In the genomic region with DNA sequence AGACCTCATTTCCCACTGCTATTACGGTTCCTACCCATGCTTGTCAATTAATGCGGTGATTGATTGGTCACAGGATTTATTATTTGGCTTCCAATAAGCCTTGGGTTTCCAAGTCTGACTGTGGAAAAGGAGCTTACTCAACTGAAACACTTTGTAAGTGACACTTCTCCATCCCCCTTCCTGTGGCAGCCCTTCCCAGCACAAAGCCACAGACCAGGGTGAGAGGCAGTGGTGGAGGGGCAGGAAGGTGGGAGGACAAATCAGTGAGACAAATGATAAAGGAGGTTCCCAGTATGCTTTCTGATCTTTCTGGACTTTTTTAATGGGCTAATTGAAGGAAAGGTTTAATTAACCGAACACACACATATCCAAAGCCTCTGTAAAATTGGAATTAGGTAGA, we compare ENCODE assay signal across 26 cellular contexts. TPM values are rescaled to one million over a fixed set of nuclear protein-coding genes. Genes with fewer than 3 reads are reported as not detected.
"Had no signal": no experiment of that assay in that cellular context is flagged by ENCODE, and none has a peak within 500 bp of the region (broad histone marks: within the 10 kb centered on the region; RNA-seq: fewer than 3 reads in every experiment).

No MANE protein-coding gene starts in this region.

- H3K27me3 ChIP-seq: pancreas, stomach, suprapubic skin, tibial nerve had no signal

- H3K9me3 ChIP-seq: lower lobe of right lung, pancreas, psoas muscle, stomach, suprapubic skin, tibial nerve had no signal

- H3K36me3 ChIP-seq: lower lobe of right lung, pancreas, stomach, suprapubic skin, tibial nerve had no signal

- H3K4me1 Mint-ChIP-seq: naive B cell had no signal

- H3K4me3 Mint-ChIP-seq: activated naive CD8-positive, alpha-beta T cell treated with anti-CD3 and anti-CD28 coated beads for 36 hours; activated T-cell treated with anti-CD3 and anti-CD28 coated beads, Interleukin-2, amount 50 U/mL, for 24 hours; naive B cell; T-cell; T-helper 2 cell treated with Interferon-gamma antibody and Interleukin-4, amounts not matched to agents 5 μg/mL and 100 μg/mL, for 36 hours had no signal

- H3K4me1 ChIP-seq: foreskin keratinocyte, lower lobe of right lung, pancreas, psoas muscle, stomach, suprapubic skin, tibial nerve had no signal

- H3K36me3 Mint-ChIP-seq: activated naive CD8-positive, alpha-beta T cell treated with anti-CD3 and anti-CD28 coated beads for 36 hours; naive B cell; T-cell had no signal

- H3K9me3 Mint-ChIP-seq: activated naive CD8-positive, alpha-beta T cell treated with anti-CD3 and anti-CD28 coated beads for 36 hours; activated T-cell treated with anti-CD3 and anti-CD28 coated beads, Interleukin-2, amount 50 U/mL, for 24 hours; T-cell; T-helper 2 cell treated with Interferon-gamma antibody and Interleukin-4, amounts not matched to agents 5 μg/mL and 100 μg/mL, for 36 hours had no signal

- H3K4me3 ChIP-seq: lower lobe of right lung, pancreas, psoas muscle, stomach, suprapubic skin, tibial nerve had no signal

- H3K27me3 Mint-ChIP-seq: activated T-cell treated with anti-CD3 and anti-CD28 coated beads, Interleukin-2, amount 50 U/mL, for 24 hours; T-cell had no signal

- H3K27ac ChIP-seq: foreskin keratinocyte, lower lobe of right lung, pancreas, psoas muscle, stomach, suprapubic skin, tibial nerve had no signal

- ATAC-seq: foreskin keratinocyte, left lobe of liver, lower lobe of right lung, pancreas, psoas muscle, right cardiac atrium, T-cell had no signal

- H3K27ac Mint-ChIP-seq: activated naive CD8-positive, alpha-beta T cell treated with anti-CD3 and anti-CD28 coated beads for 36 hours; activated T-cell treated with anti-CD3 and anti-CD28 coated beads, Interleukin-2, amount 50 U/mL, for 24 hours; naive B cell; T-cell; T-helper 2 cell treated with Interferon-gamma antibody and Interleukin-4, amounts not matched to agents 5 μg/mL and 100 μg/mL, for 36 hours had no signal

- DNase-seq: activated CD4-positive, alpha-beta T cell treated with anti-CD3 and anti-CD28 coated beads for 48 hours; activated CD4-positive, CD25-positive, alpha-beta regulatory T cell; activated CD8-positive, alpha-beta memory T cell treated with anti-CD3 and anti-CD28 coated beads for 24 hours; activated CD8-positive, alpha-beta memory T cell treated with anti-CD3 and anti-CD28 coated beads, Interleukin-2, amount 50 U/mL, for 4 hours; activated naive CD4-positive, alpha-beta T cell treated with Interleukin-2 at 50 U/mL for 16 hours; activated naive CD8-positive, alpha-beta T cell treated with anti-CD3 and anti-CD28 coated beads for 36 hours; activated T-cell treated with anti-CD3 and anti-CD28 coated beads, Interleukin-2, amount 50 U/mL, for 24 hours; central memory CD4-positive, alpha-beta T cell; effector memory CD4-positive, alpha-beta T cell; foreskin keratinocyte; lower lobe of right lung; naive B cell; pancreas; psoas muscle; right cardiac atrium; stimulated activated CD4-positive, alpha-beta T cell treated with anti-CD3 and anti-CD28 coated beads, Interleukin-12 subunit alpha, Interleukin-12 subunit beta, amount 100 ng/mL, for 4 hours; stimulated activated CD4-positive, alpha-beta T cell treated with anti-CD3 and anti-CD28 coated beads, Interleukin-4, amount 100 ng/mL, for 4 hours; stomach; T-cell had no signal

RNA-seq across cellular contexts. Expression of gene CTLA4, which starts 26.8 kb away (rescaled TPM):
- total RNA-seq: astrocyte, foreskin keratinocyte, glomerular endothelial cell, psoas muscle, right cardiac atrium, skeletal muscle tissue, tibial nerve had no signal
